Comparison of ENCODE assay signal across 24 cellular contexts in genomic region chr5:1079486-1079885, GRCh38.
"Had no signal": no experiment of that assay in that cellular context is flagged by ENCODE, and none has a peak within 500 bp of the region (broad histone marks: within the 10 kb centered on the region; RNA-seq: fewer than 3 reads in every experiment).

No MANE protein-coding gene starts in this region.

- H3K27ac ChIP-seq: stomach, suprapubic skin, testis, thoracic aorta, thyroid gland, tibial artery, tibial nerve, transverse colon, upper lobe of left lung, upper lobe of right lung, uterus, vagina had no signal

- DNase-seq: stimulated activated CD4-positive, alpha-beta T cell treated with anti-CD3 and anti-CD28 coated beads, Interleukin-2, amount 100 ng/mL, for 48 hours; stimulated activated CD4-positive, alpha-beta T cell treated with anti-CD3 and anti-CD28 coated beads, Interleukin-4, amount 100 ng/mL, for 1 hour; stimulated activated CD4-positive, alpha-beta T cell treated with anti-CD3 and anti-CD28 coated beads, Interleukin-4, amount 100 ng/mL, for 24 hours; stimulated activated CD4-positive, alpha-beta T cell treated with anti-CD3 and anti-CD28 coated beads, Interleukin-4, amount 100 ng/mL, for 4 hours; stimulated activated CD8-positive, alpha-beta memory T cell treated with anti-CD3 and anti-CD28 coated beads, Interleukin-4, amount 100 ng/mL, for 48 hours; stimulated activated naive B cell treated with anti-CD40 and anti-IgM and Interleukin-4, amounts not matched to agents 10 μg/mL and 1 μg/mL and 100 μg/mL, for 72 hours; stimulated activated naive CD4-positive, alpha-beta T cell; stimulated activated naive CD4-positive, alpha-beta T cell treated with Interleukin-2 at 50 U/mL for 16 hours; stimulated activated naive CD8-positive, alpha-beta T cell treated with anti-CD3 and anti-CD28 coated beads, Interleukin-15, amount 100 ng/mL, for 72 hours; stimulated activated naive CD8-positive, alpha-beta T cell treated with anti-CD3 and anti-CD28 coated beads, Interleukin-15, Interleukin-2, amounts not matched to agents 100 U/mL and 50 U/mL, for 24 hours; stomach; substantia nigra; testis; thyroid gland; tibial artery; transverse colon; trophoblast cell; upper lobe of right lung; uterus had no signal

- H3K4me3 ChIP-seq: stomach, suprapubic skin, testis, thoracic aorta, thyroid gland, tibial artery, tibial nerve, transverse colon, upper lobe of left lung, upper lobe of right lung, uterus, vagina had no signal

- H3K27me3 ChIP-seq: stomach, suprapubic skin, testis, thyroid gland, tibial artery, tibial nerve, transverse colon, upper lobe of left lung, upper lobe of right lung, uterus, vagina had no signal

- H3K9me3 ChIP-seq: stomach, suprapubic skin, testis, thoracic aorta, thyroid gland, tibial artery, tibial nerve, transverse colon, upper lobe of left lung, upper lobe of right lung, uterus, vagina had no signal

- H3K4me1 ChIP-seq: stomach, suprapubic skin, testis, thyroid gland, tibial artery, tibial nerve, transverse colon, upper lobe of left lung, upper lobe of right lung, uterus, vagina had no signal

- H3K36me3 ChIP-seq: uterus had no signal
